ENCODE assay signal across 31 cellular contexts in the genomic region with DNA sequence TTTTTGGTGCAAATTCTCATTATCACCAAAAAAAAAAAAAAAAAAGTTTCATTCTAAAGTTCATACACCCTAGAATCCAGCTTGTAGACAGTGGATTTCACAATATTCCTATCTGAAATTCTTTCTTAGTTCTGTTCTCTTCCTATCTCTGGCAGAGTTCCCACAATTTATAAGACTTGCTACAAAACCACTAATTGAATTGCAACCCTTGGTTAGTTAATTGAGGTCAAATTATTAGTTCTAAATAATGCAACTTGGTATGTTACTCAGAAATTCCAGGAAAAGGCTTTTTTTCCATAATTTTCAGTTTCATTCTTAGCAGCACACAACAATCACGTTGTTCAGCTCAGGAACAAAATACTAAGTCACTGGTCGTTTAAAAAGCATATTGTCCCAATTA. TPM values are rescaled to one million over a fixed set of nuclear protein-coding genes. Genes with fewer than 3 reads are reported as not detected.
DNase-seq lines count a peak whose midpoint lies in the region; ATAC-seq and TF ChIP-seq lines count a peak whose summit lies in the region.
"Had no signal": no experiment of that assay in that cellular context is flagged by ENCODE, and none has a peak within 500 bp of the region (broad histone marks: within the 10 kb centered on the region; RNA-seq: fewer than 3 reads in every experiment).

No MANE protein-coding gene starts in this region.

- no peak overlapping the region for H3K4me3 Mint-ChIP-seq in neural progenitor cell
- H3K4me3 Mint-ChIP-seq: activated CD4-positive, alpha-beta memory T cell treated with anti-CD3 and anti-CD28 coated beads, Interleukin-2, amount 10 ng/mL, durations not matched to agents 7 days and 5 days; activated naive CD8-positive, alpha-beta T cell treated with anti-CD3 and anti-CD28 coated beads, Interleukin-2, amount 50 U/mL, for 24 hours; B cell; endodermal cell; mesothelial cell of epicardium; naive thymus-derived CD4-positive, alpha-beta T cell; T-cell had no signal

- CTCF ChIA-PET in SK-N-SH (lab: Yijun Ruan, JAX) = interaction anchor here (0.7 to 6.7 kb wide), 25 partner anchors 9 to 297 kb away, joined by 3 to 98 read pairs (median 3); no protein-coding TSS in a partner anchor

- no peak for TF ChIP-seq EP300 in SK-N-SH (IDR thresholded peaks at IDR 0.05; ENCODE audit: borderline replicate concordance in 1 of 2, low read depth in 1 of 2, low read length in 1 of 2)

- DNase-seq in SK-N-SH (no peak), fibroblast of gingiva (ENCODE audit: low read depth) (peak; percentile 27), neural progenitor cell (ENCODE audit: low spot score) (no peak), vagina (ENCODE audit: extremely low spot score in 2 of 2) (no peak), osteoblast (ENCODE audit: insufficient read length, low spot score, missing footprints) (no peak)
- DNase-seq: activated CD4-positive, alpha-beta memory T cell treated with anti-CD3 and anti-CD28 coated beads, Interleukin-2, amount 10 ng/mL, durations not matched to agents 7 days and 5 days; activated gamma-delta T cell; activated naive CD8-positive, alpha-beta T cell treated with anti-CD3 and anti-CD28 coated beads, Interleukin-2, amount 50 U/mL, for 24 hours; Caco-2; cortex of kidney; DMS79; endodermal cell; GM23248; heart right ventricle; naive thymus-derived CD4-positive, alpha-beta T cell; NCI-H1436 treated with DMSO at 0.1 percent for 48 hours; NCI-H510A treated with DMSO at 0.1 percent for 48 hours; NK-92 treated with Interleukin-12 subunit alpha and Interleukin-12 subunit beta, amount 100 ng/mL, for 24 hours; occipital lobe; SIG-M5; stimulated activated CD4-positive, alpha-beta T cell treated with anti-CD3 and anti-CD28 coated beads, Interleukin-4, amount 100 ng/mL, for 4 hours; stimulated activated naive CD4-positive, alpha-beta T cell treated with Interleukin-2 at 50 U/mL for 16 hours; T-cell; tibial artery had no signal

- no peak for ATAC-seq in SK-N-SH treated with all-trans-retinoic acid at 6 μM for 48 hours
- no peak for ATAC-seq in GM21619 (IDR thresholded peaks at IDR 0.05; ENCODE audit: unreplicated experiment)
- ATAC-seq in GM19328 (IDR thresholded peaks at IDR 0.05; ENCODE audit: unreplicated experiment) = no peak
- ATAC-seq: activated CD4-positive, CD25-positive, alpha-beta regulatory T cell treated with anti-CD3 and anti-CD28 coated beads, Interleukin-2, amount 50 U/mL, for 24 hours; activated naive CD8-positive, alpha-beta T cell treated with anti-CD3 and anti-CD28 coated beads, Interleukin-2, amount 50 U/mL, for 24 hours; heart right ventricle; K562; naive thymus-derived CD4-positive, alpha-beta T cell; T-cell had no signal

- H3K79me2 ChIP-seq in SK-N-SH (ENCODE audit: insufficient read depth) (no peaks in the 10 kb centered on the region), neural progenitor cell (ENCODE audit: low read depth) (no peaks in the 10 kb centered on the region), osteoblast (ENCODE audit: insufficient read depth, low read length) (no peaks in the 10 kb centered on the region)

- H3K9me2 ChIP-seq in SK-N-SH = no peaks in the 10 kb centered on the region

- TF ChIP-seq POLR2A in vagina (IDR thresholded peaks at IDR 0.05) = no peak

- no peak overlapping the region for H3K4me3 ChIP-seq in SK-N-SH (ENCODE audit: low read depth in 2 of 2, low read length in 1 of 2)
- no peak overlapping the region for H3K4me3 ChIP-seq in neural progenitor cell
- no peak overlapping the region for H3K4me3 ChIP-seq in vagina
- H3K4me3 ChIP-seq in osteoblast (ENCODE audit: insufficient read depth, low read length) = no peak overlapping the region
- H3K4me3 ChIP-seq: GM23248, heart right ventricle, K562, tibial artery had no signal

- POLR2A ChIA-PET in SK-N-SH (lab: Yijun Ruan, JAX) = no interaction called here

- H3K4me1 ChIP-seq in SK-N-SH (ENCODE audit: control insufficient read depth in 1 of 2, insufficient read depth in 2 of 2, low read depth in 1 of 2, low read length in 1 of 2) (peaks cover 0 to 11% of the 10 kb centered on the region in 2 experiments; a peak in 2 of 4 replicates), neural progenitor cell (peaks cover 26% of the 10 kb centered on the region), vagina (peaks cover 23% of the 10 kb centered on the region), osteoblast (ENCODE audit: insufficient read depth, low read length) (no peaks in the 10 kb centered on the region)

- H3K27me3 Mint-ChIP-seq in neural progenitor cell (ENCODE audit: insufficient read depth, low read depth) = peaks cover 2% of the 10 kb centered on the region
- H3K27me3 Mint-ChIP-seq: activated CD4-positive, alpha-beta memory T cell treated with anti-CD3 and anti-CD28 coated beads, Interleukin-2, amount 10 ng/mL, durations not matched to agents 7 days and 5 days; activated naive CD8-positive, alpha-beta T cell treated with anti-CD3 and anti-CD28 coated beads, Interleukin-2, amount 50 U/mL, for 24 hours; B cell; naive thymus-derived CD4-positive, alpha-beta T cell; T-cell had no signal

- H3K27me3 ChIP-seq in SK-N-SH (ENCODE audit: insufficient read depth) = no peaks in the 10 kb centered on the region
- no peaks in the 10 kb centered on the region for H3K27me3 ChIP-seq in neural progenitor cell
- H3K27me3 ChIP-seq in vagina = no peaks in the 10 kb centered on the region
- no peaks in the 10 kb centered on the region for H3K27me3 ChIP-seq in osteoblast (ENCODE audit: insufficient read depth, low read length)
- H3K27me3 ChIP-seq: heart right ventricle, tibial artery had no signal

- H3K36me3 Mint-ChIP-seq in neural progenitor cell = peaks cover 7% of the 10 kb centered on the region
- H3K36me3 Mint-ChIP-seq: mesothelial cell of epicardium; naive thymus-derived CD4-positive, alpha-beta T cell; T-cell had no signal

- no peak overlapping the region for H2AFZ ChIP-seq in SK-N-SH (ENCODE audit: low read depth)
- H2AFZ ChIP-seq in neural progenitor cell (replicated peaks) = no peak overlapping the region
- no peak overlapping the region for H2AFZ ChIP-seq in osteoblast (ENCODE audit: low read length)
- H2AFZ ChIP-seq: GM23248 had no signal

- TF ChIP-seq RAD21 in SK-N-SH (IDR thresholded peaks at IDR 0.05; ENCODE audit: low read length) = no peak

- no peak overlapping the region for H3K4me2 ChIP-seq in SK-N-SH
- peak overlapping the region; percentile 1 for H3K4me2 ChIP-seq in neural progenitor cell
- no peak overlapping the region for H3K4me2 ChIP-seq in osteoblast (ENCODE audit: insufficient read depth, low read length)

- no peaks in the 10 kb centered on the region for H3K9me3 ChIP-seq in SK-N-SH
- no peaks in the 10 kb centered on the region for H3K9me3 ChIP-seq in neural progenitor cell (ENCODE audit: low read depth)
- no peaks in the 10 kb centered on the region for H3K9me3 ChIP-seq in vagina
- no peaks in the 10 kb centered on the region for H3K9me3 ChIP-seq in osteoblast (ENCODE audit: low read depth, low read length)
- H3K9me3 ChIP-seq: Caco-2, heart right ventricle, tibial artery had no signal

- intact Hi-C loops in vagina (cut with DNase I) = no loop called here

- H3K36me3 ChIP-seq in SK-N-SH (replicated peaks in 1 of 2; ENCODE audit: control insufficient read depth in 1 of 2, insufficient read depth in 2 of 2, low read length in 1 of 2) (no peaks in the 10 kb centered on the region), neural progenitor cell (no peaks in the 10 kb centered on the region), vagina (no peaks in the 10 kb centered on the region), osteoblast (ENCODE audit: insufficient read depth, low read length) (no peaks in the 10 kb centered on the region)

- no peaks in the 10 kb centered on the region for H3F3A ChIP-seq in SK-N-SH (replicated peaks; ENCODE audit: insufficient read depth)
- peaks cover 3% of the 10 kb centered on the region for H3F3A ChIP-seq in neural progenitor cell (ENCODE audit: low read depth)

- TF ChIP-seq CTCF in SK-N-SH (IDR thresholded peaks at IDR 0.05) = no peak
- no peak for TF ChIP-seq CTCF in neural progenitor cell (IDR thresholded peaks at IDR 0.05)
- no peak for TF ChIP-seq CTCF in vagina (IDR thresholded peaks at IDR 0.05)
- no peak for TF ChIP-seq CTCF in osteoblast (IDR thresholded peaks at IDR 0.05; ENCODE audit: extremely low read depth, low read depth, low read length)

- no peak overlapping the region for H3K27ac ChIP-seq in SK-N-SH (ENCODE audit: low read depth in 2 of 2, low read length in 1 of 2)
- no peak overlapping the region for H3K27ac ChIP-seq in neural progenitor cell
- H3K27ac ChIP-seq in vagina = peak overlapping the region; percentile 54
- no peak overlapping the region for H3K27ac ChIP-seq in osteoblast (ENCODE audit: low read depth, low read length)
- H3K27ac ChIP-seq: GM23248 had no signal

- H3K4me1 Mint-ChIP-seq in neural progenitor cell = peaks cover 53% of the 10 kb centered on the region

- H3K9ac ChIP-seq in SK-N-SH (no peak overlapping the region), neural progenitor cell (no peak overlapping the region)
- H3K9ac ChIP-seq: GM23248 had no signal

- 73% methylated on average over 2 of the region's 2 CpGs for WGBS in SK-N-SH (ENCODE audit: low lambda C conversion rate)

- H3K27ac Mint-ChIP-seq in neural progenitor cell = no peak overlapping the region
- H3K27ac Mint-ChIP-seq: activated CD4-positive, alpha-beta memory T cell treated with anti-CD3 and anti-CD28 coated beads, Interleukin-2, amount 10 ng/mL, durations not matched to agents 7 days and 5 days; activated naive CD8-positive, alpha-beta T cell treated with anti-CD3 and anti-CD28 coated beads, Interleukin-2, amount 50 U/mL, for 24 hours; B cell; mesothelial cell of epicardium; T-cell had no signal

- no peaks in the 10 kb centered on the region for H3K9me3 Mint-ChIP-seq in neural progenitor cell
- H3K9me3 Mint-ChIP-seq: activated CD4-positive, alpha-beta memory T cell treated with anti-CD3 and anti-CD28 coated beads, Interleukin-2, amount 10 ng/mL, durations not matched to agents 7 days and 5 days; activated naive CD8-positive, alpha-beta T cell treated with anti-CD3 and anti-CD28 coated beads, Interleukin-2, amount 50 U/mL, for 24 hours; endodermal cell; mesothelial cell of epicardium; naive thymus-derived CD4-positive, alpha-beta T cell; T-cell had no signal

- H4K20me1 ChIP-seq in SK-N-SH (ENCODE audit: insufficient read depth) (no peaks in the 10 kb centered on the region), neural progenitor cell (ENCODE audit: low read depth) (no peaks in the 10 kb centered on the region), osteoblast (ENCODE audit: insufficient read depth, low read length) (no peaks in the 10 kb centered on the region)

TF ChIP-seq in SK-N-SH treated with all-trans-retinoic acid at 6 μM for 48 hours, 23 proteins besides CTCF, POLR2A, EP300 and RAD21 (continues in another document):
- peak; percentile 74; the same call in 1 of the 2 replicates for TF ChIP-seq ISL1 (CRISPR knock-in tag; IDR thresholded peaks at IDR 0.05)
- TF ChIP-seq GLIS3 (CRISPR knock-in tag; IDR thresholded peaks at IDR 0.05) = no peak

RNA-seq across cellular contexts. Expression of gene SPATA13, which starts 58.5 kb away (rescaled TPM):
- 4.3 and 4.7 TPM in 2 replicates for polyA plus RNA-seq in SK-N-SH (2012; rRNA removed)
- 2.5 and 2.8 TPM in 2 replicates for polyA plus RNA-seq in SK-N-SH (2012; cell fraction: cytosol; rRNA removed)
- 16.5 and 18.3 TPM in 2 replicates for polyA plus RNA-seq in SK-N-SH (2012; cell fraction: nucleus; rRNA removed)
- total RNA-seq in neural progenitor cell (ENCODE audit: low replicate concordance) (15.9 and 19.8 TPM in 2 replicates), vagina (20.1 TPM), osteoblast (37.7 and 40.2 TPM in 2 replicates)
